Comparison of ENCODE assay signal across 2 cellular contexts in the genomic region with DNA sequence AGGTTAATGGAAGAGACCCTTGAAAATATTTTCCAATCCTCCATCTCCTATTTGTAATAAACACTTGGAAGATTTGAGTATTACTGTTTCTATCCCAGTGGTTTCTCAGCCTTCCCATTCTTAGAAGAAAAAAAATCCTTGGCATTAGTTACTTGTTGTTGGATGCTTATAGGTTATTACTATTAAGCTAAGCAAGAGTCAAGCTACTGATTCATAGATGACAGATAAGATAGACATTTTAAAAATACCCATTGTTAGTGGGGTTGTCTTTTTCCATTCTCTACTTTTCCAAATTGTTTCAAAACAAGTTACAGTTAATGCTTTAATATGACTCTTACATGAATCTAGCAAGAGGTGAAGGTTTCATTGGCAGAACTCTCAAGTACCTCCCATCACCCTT.
A peak's percentile ranks its signal among the peaks of the same experiment; 100 is the strongest.
TF ChIP-seq lines count a peak whose summit lies in the region.

No MANE protein-coding gene starts in this region.

TF ChIP-seq in IMR-90, 13 proteins besides CTCF, POLR2A, EP300 and RAD21:
- no peak for TF ChIP-seq RFX5 (IDR thresholded peaks at IDR 0.05; ENCODE audit: low read depth, low read length)
- TF ChIP-seq, protein P1, sequence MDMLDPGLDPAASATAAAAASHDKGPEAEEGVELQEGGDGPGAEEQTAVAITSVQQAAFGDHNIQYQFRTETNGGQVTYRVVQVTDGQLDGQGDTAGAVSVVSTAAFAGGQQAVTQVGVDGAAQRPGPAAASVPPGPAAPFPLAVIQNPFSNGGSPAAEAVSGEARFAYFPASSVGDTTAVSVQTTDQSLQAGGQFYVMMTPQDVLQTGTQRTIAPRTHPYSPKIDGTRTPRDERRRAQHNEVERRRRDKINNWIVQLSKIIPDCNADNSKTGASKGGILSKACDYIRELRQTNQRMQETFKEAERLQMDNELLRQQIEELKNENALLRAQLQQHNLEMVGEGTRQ (IDR thresholded peaks at IDR 0.05; ENCODE audit: low read depth, low read length), result no peak
- TF ChIP-seq BHLHE40 (IDR thresholded peaks at IDR 0.05; ENCODE audit: low read depth, low read length), result no peak
- TF ChIP-seq FOS (IDR thresholded peaks at IDR 0.05; ENCODE audit: low read depth, low read length), result no peak
- TF ChIP-seq CHD1 (IDR thresholded peaks at IDR 0.05; ENCODE audit: low read depth, low read length), result no peak
- no peak for TF ChIP-seq MAZ (IDR thresholded peaks at IDR 0.05; ENCODE audit: borderline replicate concordance, low read depth, low read length)
- no peak for TF ChIP-seq MXI1 (IDR thresholded peaks at IDR 0.05; ENCODE audit: borderline replicate concordance, low read depth, low read length)
- no peak for TF ChIP-seq NFE2L2 (IDR thresholded peaks at IDR 0.05; ENCODE audit: low read depth, low read length)
- no peak for TF ChIP-seq ELK1 (IDR thresholded peaks at IDR 0.05; ENCODE audit: borderline replicate concordance, low read depth, low read length)
- TF ChIP-seq CEBPB (IDR thresholded peaks at IDR 0.05; ENCODE audit: low read depth, low read length), result no peak
- TF ChIP-seq RCOR1 (IDR thresholded peaks at IDR 0.05; ENCODE audit: insufficient replicate concordance, low read length), result no peak
- no peak for TF ChIP-seq SMC3 (IDR thresholded peaks at IDR 0.05; ENCODE audit: low read depth, low read length)
- no peak for TF ChIP-seq MAFK (IDR thresholded peaks at IDR 0.05; ENCODE audit: low read depth, low read length)

TF ChIP-seq in endothelial cell of umbilical vein, 7 proteins besides CTCF, POLR2A, EP300 and RAD21:
- TF ChIP-seq, protein P2, sequence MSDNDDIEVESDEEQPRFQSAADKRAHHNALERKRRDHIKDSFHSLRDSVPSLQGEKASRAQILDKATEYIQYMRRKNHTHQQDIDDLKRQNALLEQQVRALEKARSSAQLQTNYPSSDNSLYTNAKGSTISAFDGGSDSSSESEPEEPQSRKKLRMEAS (IDR thresholded peaks at IDR 0.05; ENCODE audit: insufficient read depth, insufficient read length), result no peak
- TF ChIP-seq GATA2 (IDR thresholded peaks at IDR 0.05; ENCODE audit: insufficient read depth, insufficient read length, low read depth, low read length) (peak; percentile 53), EZH2 (IDR thresholded peaks at IDR 0.05; ENCODE audit: borderline replicate concordance, low read depth, low read length, severe bottlenecking) (no peak), MYC (IDR thresholded peaks at IDR 0.05; ENCODE audit: low read depth, low read length) (no peak), FOS (IDR thresholded peaks at IDR 0.05; ENCODE audit: borderline replicate concordance, insufficient read depth, low read length) (peak; percentile 35), JUN (IDR thresholded peaks at IDR 0.05; ENCODE audit: borderline replicate concordance, insufficient read depth, insufficient read length, low read depth) (no peak), POLR2AphosphoS5 (IDR thresholded peaks at IDR 0.05; ENCODE audit: insufficient read depth, low read depth, low read length) (no peak)
TF ChIP-seq in endothelial cell of umbilical vein: peak in this region for 2.
